ENCODE assay signal across 12 cellular contexts in the genomic region with DNA sequence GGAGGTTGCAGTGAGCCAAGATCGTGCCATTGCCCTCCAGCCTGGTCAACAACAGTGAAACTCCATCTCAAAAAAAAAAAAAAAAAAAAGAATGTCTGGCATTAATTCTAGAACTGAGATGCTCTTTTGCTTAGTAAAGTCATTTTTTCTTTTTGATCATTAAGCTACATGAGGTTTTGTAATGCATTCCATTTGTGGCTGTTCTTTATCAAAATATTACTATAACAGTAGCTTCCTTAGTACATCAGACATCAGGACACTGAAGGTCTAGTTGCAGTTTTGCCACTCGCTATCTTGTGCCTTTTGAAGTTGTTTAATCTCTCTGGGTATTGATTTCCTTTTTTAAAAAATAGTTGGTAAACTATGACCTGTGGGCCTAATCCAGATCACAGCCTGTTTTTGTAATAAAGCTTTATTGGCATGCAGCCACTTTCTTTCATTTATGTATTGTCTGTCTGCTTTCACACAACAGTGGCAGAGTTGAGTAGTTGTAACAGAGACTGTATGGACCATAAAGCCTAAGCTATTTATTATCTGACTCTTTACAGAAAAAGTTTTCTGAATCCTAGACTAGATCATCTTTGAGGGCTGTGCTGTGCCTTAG.
DNase-seq lines count a peak whose midpoint lies in the region; ATAC-seq, FAIRE-seq and TF ChIP-seq lines count a peak whose summit lies in the region.
"Had no signal": no experiment of that assay in that cellular context is flagged by ENCODE, and none has a peak within 500 bp of the region (broad histone marks: within the 10 kb centered on the region; RNA-seq: fewer than 3 reads in every experiment).

No MANE protein-coding gene starts in this region.

- no peak for ATAC-seq in GM18511 (IDR thresholded peaks at IDR 0.05; ENCODE audit: unreplicated experiment)
- ATAC-seq: HCT116 had no signal

- POLR2A ChIA-PET in activated CD4-positive, alpha-beta memory T cell treated with anti-CD3 and anti-CD28 coated beads for 36 hours (lab: Charles Lee), result no interaction called here

- DNase-seq in NCI-H2196 (lab: John Stamatoyannopoulos, UW; ENCODE audit: unreplicated experiment) (peak; percentile 4), NCI-H2196 treated with DMSO at 0.1 percent for 48 hours (lab: John Stamatoyannopoulos, UW; ENCODE audit: unreplicated experiment) (no peak), fibroblast of peridontal ligament (ENCODE audit: extremely low read depth) (peak; percentile 27), renal cortical epithelial cell (ENCODE audit: low read depth) (peak; percentile 16), D721Med (ENCODE audit: insufficient read length, low spot score) (no peak), NOMO-1 treated with DMSO at 0.1 percent for 48 hours (lab: John Stamatoyannopoulos, UW; ENCODE audit: unreplicated experiment) (no peak)
- no peak for DNase-seq in activated CD4-positive, alpha-beta memory T cell treated with anti-CD3 and anti-CD28 coated beads for 36 hours
- DNase-seq: activated CD8-positive, alpha-beta memory T cell treated with anti-CD3 and anti-CD28 coated beads, Interleukin-2, amount 50 U/mL, for 4 hours had no signal

- H3K36me3 Mint-ChIP-seq in activated CD4-positive, alpha-beta memory T cell treated with anti-CD3 and anti-CD28 coated beads for 36 hours, result peaks cover 7% of the 10 kb centered on the region

- intact Hi-C loops in activated CD4-positive, alpha-beta memory T cell treated with anti-CD3 and anti-CD28 coated beads for 36 hours (cut with micrococcal nuclease), result no loop called here

- no peaks in the 10 kb centered on the region for H3K9me3 Mint-ChIP-seq in activated CD4-positive, alpha-beta memory T cell treated with anti-CD3 and anti-CD28 coated beads for 36 hours

- H3K4me1 Mint-ChIP-seq in activated CD4-positive, alpha-beta memory T cell treated with anti-CD3 and anti-CD28 coated beads for 36 hours (ENCODE audit: low read depth), result peaks cover 49% of the 10 kb centered on the region

- H3K27me3 Mint-ChIP-seq in activated CD4-positive, alpha-beta memory T cell treated with anti-CD3 and anti-CD28 coated beads for 36 hours, result no peaks in the 10 kb centered on the region

- peak overlapping the region; percentile 85 for H3K27ac Mint-ChIP-seq in activated CD4-positive, alpha-beta memory T cell treated with anti-CD3 and anti-CD28 coated beads for 36 hours

- no peak for FAIRE-seq in D721Med (lab: Jason Lieb, UNC)
- FAIRE-seq: A204.1, colon had no signal

- CTCF ChIA-PET in activated CD4-positive, alpha-beta memory T cell treated with anti-CD3 and anti-CD28 coated beads for 36 hours (lab: Charles Lee), result interaction anchor here (0.6 to 2.7 kb wide), 8 partner anchors 20 to 526 kb away, joined by 3 to 13 read pairs (median 4); no protein-coding TSS in a partner anchor

- TF ChIP-seq CTCF in D721Med (IDR thresholded peaks at IDR 0.05; ENCODE audit: insufficient read depth, missing control alignments), result no peak

- peak overlapping the region; percentile 8 for H3K4me3 Mint-ChIP-seq in activated CD4-positive, alpha-beta memory T cell treated with anti-CD3 and anti-CD28 coated beads for 36 hours

Comparison
In these comparisons a context has a peak if more than half of its experiments do, and no peak if none do; other contexts are left out.
1. DNase-seq: peak in NCI-H2196 (single experiment), fibroblast of peridontal ligament (single experiment) and renal cortical epithelial cell (single experiment); none in NCI-H2196 treated with DMSO at 0.1 percent for 48 hours (single experiment), activated CD4-positive, alpha-beta memory T cell treated with anti-CD3 and anti-CD28 coated beads for 36 hours (single experiment), D721Med (single experiment) and NOMO-1 treated with DMSO at 0.1 percent for 48 hours (single experiment).